In genomic region chr2:219243291-219243761, GRCh38 we compare ENCODE assay signal across 12 cellular contexts. TPM values are rescaled to one million over a fixed set of nuclear protein-coding genes. Genes with fewer than 3 reads are reported as not detected.
DNase-seq lines count a peak whose midpoint lies in the region; ATAC-seq and TF ChIP-seq lines count a peak whose summit lies in the region.
"Had no signal": no experiment of that assay in that cellular context is flagged by ENCODE, and none has a peak within 500 bp of the region (broad histone marks: within the 10 kb centered on the region; RNA-seq: fewer than 3 reads in every experiment).

No MANE protein-coding gene starts in this region.

- TF ChIP-seq EP300 in upper lobe of left lung (IDR thresholded peaks at IDR 0.05), result no peak

- peaks cover 30% of the 10 kb centered on the region for H3K36me3 Mint-ChIP-seq in MCF 10A (ENCODE audit: insufficient read depth, unreplicated experiment)
- H3K36me3 Mint-ChIP-seq in dendritic cell treated with granulocyte-macrophage colony-stimulating factor and Interleukin-4, amounts not matched to agents 40 ng/mL and 50 ng/mL, for 4 days (ENCODE audit: low read depth), result peaks cover 60% of the 10 kb centered on the region

- no peaks in the 10 kb centered on the region for H3K27me3 ChIP-seq in breast epithelium
- H3K27me3 ChIP-seq in muscle layer of duodenum (ENCODE audit: low read depth, low read length), result no peaks in the 10 kb centered on the region
- no peaks in the 10 kb centered on the region for H3K27me3 ChIP-seq in upper lobe of left lung
- H3K27me3 ChIP-seq: BLaER1 treated with 17β-estradiol and CSF1 and Interleukin-3, amounts not matched to agents 10 nM and 100 nM had no signal

- no peak for TF ChIP-seq POLR2A in breast epithelium (IDR thresholded peaks at IDR 0.05)
- no peak for TF ChIP-seq POLR2A in upper lobe of left lung (IDR thresholded peaks at IDR 0.05)

- POLR2A ChIA-PET in MCF 10A (lab: Yijun Ruan, JAX), result interaction anchor here (14.1 kb wide), 1 partner anchor 10 kb away, joined by 401 read pairs; the partner anchor contains the start of genes ANKZF1 and ATG9A

- peaks cover under 1% of the 10 kb centered on the region for H3K4me1 Mint-ChIP-seq in MCF 10A (ENCODE audit: insufficient read depth, unreplicated experiment)
- peaks cover 45% of the 10 kb centered on the region for H3K4me1 Mint-ChIP-seq in dendritic cell treated with granulocyte-macrophage colony-stimulating factor and Interleukin-4, amounts not matched to agents 40 ng/mL and 50 ng/mL, for 4 days (ENCODE audit: low read depth)

- H3K27me3 Mint-ChIP-seq in MCF 10A (ENCODE audit: insufficient read depth, unreplicated experiment), result no peaks in the 10 kb centered on the region
- no peaks in the 10 kb centered on the region for H3K27me3 Mint-ChIP-seq in dendritic cell treated with granulocyte-macrophage colony-stimulating factor and Interleukin-4, amounts not matched to agents 40 ng/mL and 50 ng/mL, for 4 days

- no TSS peak for BruUV-seq in MCF 10A (replicated peaks; lab: Mats Ljungman, UMichigan)

- ATAC-seq in upper lobe of left lung (ENCODE audit: low FRiP score in 2 of 2) (peak in 1 of 2 donors; percentile 69), GM18868 (IDR thresholded peaks at IDR 0.05; ENCODE audit: unreplicated experiment) (no peak)
- ATAC-seq: activated CD4-positive, CD25-positive, alpha-beta regulatory T cell treated with anti-CD3 and anti-CD28 coated beads, Interleukin-2, amount 50 U/mL, for 24 hours had no signal

- H3K9me3 ChIP-seq in breast epithelium (no peaks in the 10 kb centered on the region), muscle layer of duodenum (ENCODE audit: control insufficient read depth in 1 of 2, low read length in 2 of 2) (no peaks in the 10 kb centered on the region), upper lobe of left lung (no peaks in the 10 kb centered on the region)
- H3K9me3 ChIP-seq: BLaER1 treated with 17β-estradiol and CSF1 and Interleukin-3, amounts not matched to agents 10 nM and 100 nM had no signal

- DNase-seq in breast epithelium (ENCODE audit: low spot score in 2 of 2) (peak in 1 of 2 donors; percentile 69), MCF 10A (ENCODE audit: unreplicated experiment) (no peak), upper lobe of left lung (peak; percentile 53 to 56), NCI-H1694 (lab: John Stamatoyannopoulos, UW) (no peak)
- no peak for DNase-seq in stimulated activated CD4-positive, alpha-beta T cell treated with anti-CD3 and anti-CD28 coated beads, Interleukin-1b, Interleukin-23, amount 100 ng/mL, for 48 hours
- DNase-seq: hippocampal formation, MV-4-11 had no signal

- no peak overlapping the region for H3K27ac Mint-ChIP-seq in MCF 10A (ENCODE audit: low read depth, unreplicated experiment)
- H3K27ac Mint-ChIP-seq in dendritic cell treated with granulocyte-macrophage colony-stimulating factor and Interleukin-4, amounts not matched to agents 40 ng/mL and 50 ng/mL, for 4 days, result peak overlapping the region; percentile 69

- H3K4me3 Mint-ChIP-seq in MCF 10A (ENCODE audit: unreplicated experiment), result no peak overlapping the region
- peak overlapping the region; percentile 83 for H3K4me3 Mint-ChIP-seq in dendritic cell treated with granulocyte-macrophage colony-stimulating factor and Interleukin-4, amounts not matched to agents 40 ng/mL and 50 ng/mL, for 4 days

- peak overlapping the region; percentile 31 to 67 (median 43) for H3K4me3 ChIP-seq in breast epithelium
- peak overlapping the region; percentile 36 to 46 for H3K4me3 ChIP-seq in muscle layer of duodenum (ENCODE audit: low read depth in 1 of 2, low read length in 2 of 2)
- H3K4me3 ChIP-seq in upper lobe of left lung, result peak overlapping the region in 2 of 4 donors; percentile 23 to 29
- H3K4me3 ChIP-seq: BLaER1 treated with 17β-estradiol and CSF1 and Interleukin-3, amounts not matched to agents 10 nM and 100 nM had no signal

- TF ChIP-seq CTCF in breast epithelium (IDR thresholded peaks at IDR 0.05) (no peak), MCF 10A (IDR thresholded peaks at IDR 0.05; ENCODE audit: unreplicated experiment) (no peak), upper lobe of left lung (IDR thresholded peaks at IDR 0.05) (no peak)

- H3K36me3 ChIP-seq in breast epithelium (no peaks in the 10 kb centered on the region), muscle layer of duodenum (ENCODE audit: control insufficient read depth in 1 of 2, insufficient read depth in 2 of 2, low read length in 2 of 2) (peaks cover 13 to 32% of the 10 kb centered on the region in 2 donors), upper lobe of left lung (peaks cover 0 to 27% (median 4%) of the 10 kb centered on the region in 4 donors)

- peak overlapping the region; percentile 70 to 89 for H3K27ac ChIP-seq in breast epithelium
- H3K27ac ChIP-seq in muscle layer of duodenum (ENCODE audit: low read length), result peak overlapping the region; percentile 39
- peak overlapping the region in 1 of 4 donors; percentile 44 for H3K27ac ChIP-seq in upper lobe of left lung

- H3K9me3 Mint-ChIP-seq in MCF 10A (ENCODE audit: unreplicated experiment), result no peaks in the 10 kb centered on the region
- no peaks in the 10 kb centered on the region for H3K9me3 Mint-ChIP-seq in dendritic cell treated with granulocyte-macrophage colony-stimulating factor and Interleukin-4, amounts not matched to agents 40 ng/mL and 50 ng/mL, for 4 days

- H3K4me1 ChIP-seq in breast epithelium (peaks cover 7 to 9% of the 10 kb centered on the region in 2 donors), muscle layer of duodenum (ENCODE audit: control insufficient read depth in 1 of 2, insufficient read depth in 2 of 2, low read length in 2 of 2) (peaks cover 12 to 30% of the 10 kb centered on the region in 2 donors), upper lobe of left lung (peaks cover 30 to 40% (median 32%) of the 10 kb centered on the region in 4 donors)

- 39 to 57% methylated on average over 24 to 28 of the region's 28 CpGs for WGBS in upper lobe of left lung, 2 donors

- intact Hi-C loops in breast epithelium (cut with DNase I; ENCODE audit: low total_unique reads) (no loop called here), MCF 10A (cut with micrococcal nuclease) (no loop called here)
- intact Hi-C loops in dendritic cell treated with granulocyte-macrophage colony-stimulating factor and Interleukin-4, amounts not matched to agents 40 ng/mL and 50 ng/mL, for 4 days (cut with micrococcal nuclease), result no loop called here

- CTCF ChIA-PET in MCF 10A (lab: Yijun Ruan, JAX), result interaction anchor here (10.3 kb wide), 1 partner anchor 52 kb away, joined by 123 read pairs; no protein-coding TSS in a partner anchor

RNA-seq across cellular contexts. Expression of gene GLB1L, which starts 1.9 kb away (rescaled TPM):
- total RNA-seq in breast epithelium (10 to 100 TPM; 10.2 to 15.7 (median 11.8) TPM), MCF 10A (2022) (4.9 and 7.5 TPM in 2 replicates), upper lobe of left lung (10 to 100 TPM in 3 of 6 donors, 1 to 10 TPM in 3; 4.1 to 19.5 (median 11.9) TPM)

RNA-seq across cellular contexts. Expression of gene STK16, which starts 2.0 kb away (rescaled TPM):
- total RNA-seq in breast epithelium (10 to 100 TPM; 13.1 to 18.1 (median 16.4) TPM), MCF 10A (2022) (33.4 and 42.7 TPM in 2 replicates), upper lobe of left lung (10 to 100 TPM; 12.6 to 28.3 (median 15.7) TPM)

RNA-seq across cellular contexts. Expression of gene TUBA4B, which starts 9.7 kb away (rescaled TPM):
- total RNA-seq in breast epithelium (under 1 TPM in 1 of 3 donors, not detected in 2; 0.16 TPM), MCF 10A (2022) (not detected in 2 replicates), upper lobe of left lung (1 to 10 TPM in 5 of 6 donors, under 1 TPM in 1; 0.26 to 8.9 (median 3.1) TPM)

RNA-seq across cellular contexts. Expression of gene TUBA4A, which starts 10.4 kb away (rescaled TPM):
- total RNA-seq in breast epithelium (10 to 100 TPM in 2 of 3 donors, 1 to 10 TPM in 1; 5.4 to 73.3 (median 48.8) TPM), MCF 10A (2022) (37.2 and 80.5 TPM in 2 replicates), upper lobe of left lung (10 to 100 TPM; 17.8 to 52.1 (median 40.3) TPM)

RNA-seq across cellular contexts. Expression of gene ANKZF1, which starts 13.7 kb away (rescaled TPM):
- total RNA-seq in breast epithelium (100 to 1,000 TPM in 1 of 3 donors, 10 to 100 TPM in 2; 29.3 to 101 (median 67.8) TPM), MCF 10A (2022) (45.5 and 45.6 TPM in 2 replicates), upper lobe of left lung (100 to 1,000 TPM in 2 of 6 donors, 10 to 100 TPM in 4; 26.0 to 339 (median 67.2) TPM)

Comparison
In these comparisons a context has a peak if more than half of its experiments do, and no peak if none do; other contexts are left out.
1. DNase-seq: peak in upper lobe of left lung (2 of 2); none in MCF 10A (single experiment), NCI-H1694 (single experiment) and stimulated activated CD4-positive, alpha-beta T cell treated with anti-CD3 and anti-CD28 coated beads, Interleukin-1b, Interleukin-23, amount 100 ng/mL, for 48 hours (single experiment).